1 cellular context compared by ENCODE assay signal in the genomic region with DNA sequence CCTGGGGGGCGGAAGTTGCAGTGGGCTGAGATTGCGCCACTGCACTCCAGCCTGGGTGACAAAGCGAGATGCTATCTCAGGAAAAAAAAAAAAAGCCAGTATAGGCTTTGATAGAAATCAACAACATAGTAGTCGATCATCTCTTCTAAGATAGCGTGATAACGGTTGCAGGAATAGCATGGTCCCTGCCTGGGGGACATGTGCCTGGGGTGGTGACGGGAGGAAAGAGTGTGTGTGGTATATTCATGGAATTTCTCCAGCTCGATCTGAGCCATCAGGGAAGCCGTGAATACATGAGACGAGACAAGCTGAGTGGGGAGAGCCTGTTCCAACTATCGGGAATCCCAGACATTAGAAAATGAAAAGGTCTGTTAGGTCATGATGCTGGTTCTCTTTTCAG.
TF ChIP-seq lines count a peak whose summit lies in the region.

No MANE protein-coding gene starts in this region.

TF ChIP-seq in H1, 55 proteins besides CTCF, POLR2A, EP300 and RAD21 (continued from another document):
- no peak for TF ChIP-seq JUND (IDR thresholded peaks at IDR 0.05; ENCODE audit: low read length)
- TF ChIP-seq NRF1 (IDR thresholded peaks at IDR 0.05; ENCODE audit: low read depth, low read length): no peak
- TF ChIP-seq ZNF274 (IDR thresholded peaks at IDR 0.05; ENCODE audit: borderline replicate concordance, extremely low read depth, low read length): no peak
- no peak for TF ChIP-seq KDM4A (IDR thresholded peaks at IDR 0.05; ENCODE audit: low read depth, low read length, severe bottlenecking)
- TF ChIP-seq POU5F1 (IDR thresholded peaks at IDR 0.05; ENCODE audit: low read depth, low read length): no peak
- TF ChIP-seq SRF (IDR thresholded peaks at IDR 0.05; ENCODE audit: low read depth, low read length): no peak
- no peak for TF ChIP-seq HDAC2 (IDR thresholded peaks at IDR 0.05; ENCODE audit: borderline replicate concordance in 1 of 2, low read depth in 2 of 2, low read length in 2 of 2)
- no peak for TF ChIP-seq MAFK (IDR thresholded peaks at IDR 0.05; ENCODE audit: low read depth, low read length)
- no peak for TF ChIP-seq HDAC6 (IDR thresholded peaks at IDR 0.05; ENCODE audit: low read depth, low read length)
- no peak for TF ChIP-seq CHD1 (IDR thresholded peaks at IDR 0.05; ENCODE audit: low read depth, low read length)
